In the genomic region with DNA sequence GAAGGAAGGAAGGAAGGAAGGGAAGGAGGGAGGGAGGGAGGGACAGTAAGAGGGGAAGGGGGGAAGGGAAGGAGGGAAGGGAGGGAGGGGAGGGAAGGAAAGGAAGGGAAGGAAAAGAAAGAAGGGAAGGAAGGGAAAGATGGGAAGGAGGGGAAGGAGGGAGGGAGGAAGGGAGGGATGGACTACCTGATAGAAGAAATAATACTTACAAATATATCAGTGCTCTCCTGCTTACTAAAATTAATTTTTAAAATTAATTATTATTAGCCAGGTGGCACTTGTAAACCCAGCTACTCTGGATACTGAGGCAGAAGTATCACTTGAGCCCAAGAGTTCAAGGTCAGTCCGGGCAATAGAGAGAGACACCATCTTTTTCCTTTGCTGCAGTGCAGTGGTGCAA, we compare ENCODE assay signal across 27 cellular contexts.
"Had no signal": no experiment of that assay in that cellular context is flagged by ENCODE, and none has a peak within 500 bp of the region (broad histone marks: within the 10 kb centered on the region; RNA-seq: fewer than 3 reads in every experiment).

No MANE protein-coding gene starts in this region.

- H3K27me3 ChIP-seq: stomach, suprapubic skin, testis, thyroid gland, tibial artery, tibial nerve, transverse colon, upper lobe of left lung, upper lobe of right lung, uterus, vagina had no signal

- ATAC-seq: stimulated activated memory B cell treated with anti-CD40 and anti-IgM and Interleukin-4, amounts not matched to agents 10 μg/mL and 1 μg/mL and 100 μg/mL, for 72 hours; stimulated activated naive B cell treated with anti-CD40 and anti-IgM and Interleukin-4, amounts not matched to agents 10 μg/mL and 1 μg/mL and 100 μg/mL, for 72 hours; stimulated activated naive CD8-positive, alpha-beta T cell treated with anti-CD3 and anti-CD28 coated beads, Interleukin-15, amount 100 ng/mL, for 72 hours; stimulated activated naive CD8-positive, alpha-beta T cell treated with anti-CD3 and anti-CD28 coated beads, Interleukin-15, Interleukin-2, amounts not matched to agents 100 U/mL and 50 U/mL, for 24 hours; upper lobe of right lung had no signal

- H3K27ac ChIP-seq: stomach, suprapubic skin, testis, thoracic aorta, thyroid gland, tibial artery, tibial nerve, transverse colon, upper lobe of left lung, upper lobe of right lung, uterus, vagina had no signal

- H3K36me3 ChIP-seq: uterus had no signal

- H3K9me3 ChIP-seq: stomach, suprapubic skin, testis, thoracic aorta, thyroid gland, tibial artery, tibial nerve, transverse colon, upper lobe of left lung, upper lobe of right lung, uterus, vagina had no signal

- H3K4me3 ChIP-seq: stomach, suprapubic skin, testis, thoracic aorta, thyroid gland, tibial artery, tibial nerve, transverse colon, upper lobe of left lung, upper lobe of right lung, uterus, vagina had no signal

- H3K4me3 Mint-ChIP-seq: stimulated activated memory B cell treated with anti-CD40 and anti-IgM and Interleukin-4, amounts not matched to agents 10 μg/mL and 1 μg/mL and 100 μg/mL, for 72 hours; stimulated activated naive B cell treated with anti-CD40 and anti-IgM and Interleukin-4, amounts not matched to agents 10 μg/mL and 1 μg/mL and 100 μg/mL, for 72 hours; stimulated activated naive CD8-positive, alpha-beta T cell treated with anti-CD3 and anti-CD28 coated beads, Interleukin-15, amount 100 ng/mL, for 72 hours; stimulated activated naive CD8-positive, alpha-beta T cell treated with anti-CD3 and anti-CD28 coated beads, Interleukin-15, Interleukin-2, amounts not matched to agents 100 ng/mL and 50 ng/mL, for 24 hours; type B pancreatic cell had no signal

- FAIRE-seq: urothelium cell line had no signal

- H3K4me1 ChIP-seq: stomach, suprapubic skin, testis, thyroid gland, tibial artery, tibial nerve, transverse colon, upper lobe of left lung, upper lobe of right lung, uterus, vagina had no signal

- DNase-seq: stimulated activated CD4-positive, alpha-beta T cell treated with anti-CD3 and anti-CD28 coated beads, Interleukin-2, amount 100 ng/mL, for 48 hours; stimulated activated CD4-positive, alpha-beta T cell treated with anti-CD3 and anti-CD28 coated beads, Interleukin-4, amount 100 ng/mL, for 1 hour; stimulated activated CD4-positive, alpha-beta T cell treated with anti-CD3 and anti-CD28 coated beads, Interleukin-4, amount 100 ng/mL, for 24 hours; stimulated activated CD4-positive, alpha-beta T cell treated with anti-CD3 and anti-CD28 coated beads, Interleukin-4, amount 100 ng/mL, for 4 hours; stimulated activated CD8-positive, alpha-beta memory T cell treated with anti-CD3 and anti-CD28 coated beads, Interleukin-4, amount 100 ng/mL, for 48 hours; stimulated activated naive B cell treated with anti-CD40 and anti-IgM and Interleukin-4, amounts not matched to agents 10 μg/mL and 1 μg/mL and 100 μg/mL, for 72 hours; stimulated activated naive CD4-positive, alpha-beta T cell; stimulated activated naive CD4-positive, alpha-beta T cell treated with Interleukin-2 at 50 U/mL for 16 hours; stimulated activated naive CD8-positive, alpha-beta T cell treated with anti-CD3 and anti-CD28 coated beads, Interleukin-15, amount 100 ng/mL, for 72 hours; stimulated activated naive CD8-positive, alpha-beta T cell treated with anti-CD3 and anti-CD28 coated beads, Interleukin-15, Interleukin-2, amounts not matched to agents 100 U/mL and 50 U/mL, for 24 hours; stomach; substantia nigra; testis; thyroid gland; tibial artery; transverse colon; upper lobe of left lung; upper lobe of right lung; uterus had no signal

- H3K27ac Mint-ChIP-seq: stimulated activated memory B cell treated with anti-CD40 and anti-IgM and Interleukin-4, amounts not matched to agents 10 μg/mL and 1 μg/mL and 100 μg/mL, for 72 hours; stimulated activated naive B cell treated with anti-CD40 and anti-IgM and Interleukin-4, amounts not matched to agents 10 μg/mL and 1 μg/mL and 100 μg/mL, for 72 hours; stimulated activated naive CD8-positive, alpha-beta T cell treated with anti-CD3 and anti-CD28 coated beads, Interleukin-15, amount 100 ng/mL, for 72 hours; stimulated activated naive CD8-positive, alpha-beta T cell treated with anti-CD3 and anti-CD28 coated beads, Interleukin-15, Interleukin-2, amounts not matched to agents 100 ng/mL and 50 ng/mL, for 24 hours had no signal

- H3K4me1 Mint-ChIP-seq: stimulated activated memory B cell treated with anti-CD40 and anti-IgM and Interleukin-4, amounts not matched to agents 10 μg/mL and 1 μg/mL and 100 μg/mL, for 72 hours; stimulated activated naive B cell treated with anti-CD40 and anti-IgM and Interleukin-4, amounts not matched to agents 10 μg/mL and 1 μg/mL and 100 μg/mL, for 72 hours; stimulated activated naive CD8-positive, alpha-beta T cell treated with anti-CD3 and anti-CD28 coated beads, Interleukin-15, amount 100 ng/mL, for 72 hours had no signal

- H3K9me3 Mint-ChIP-seq: stimulated activated memory B cell treated with anti-CD40 and anti-IgM and Interleukin-4, amounts not matched to agents 10 μg/mL and 1 μg/mL and 100 μg/mL, for 72 hours; stimulated activated naive B cell treated with anti-CD40 and anti-IgM and Interleukin-4, amounts not matched to agents 10 μg/mL and 1 μg/mL and 100 μg/mL, for 72 hours; stimulated activated naive CD8-positive, alpha-beta T cell treated with anti-CD3 and anti-CD28 coated beads, Interleukin-15, amount 100 ng/mL, for 72 hours; stimulated activated naive CD8-positive, alpha-beta T cell treated with anti-CD3 and anti-CD28 coated beads, Interleukin-15, Interleukin-2, amounts not matched to agents 100 ng/mL and 50 ng/mL, for 24 hours; type B pancreatic cell had no signal
